Comparison of ENCODE assay signal across 2 cellular contexts in the genomic region with DNA sequence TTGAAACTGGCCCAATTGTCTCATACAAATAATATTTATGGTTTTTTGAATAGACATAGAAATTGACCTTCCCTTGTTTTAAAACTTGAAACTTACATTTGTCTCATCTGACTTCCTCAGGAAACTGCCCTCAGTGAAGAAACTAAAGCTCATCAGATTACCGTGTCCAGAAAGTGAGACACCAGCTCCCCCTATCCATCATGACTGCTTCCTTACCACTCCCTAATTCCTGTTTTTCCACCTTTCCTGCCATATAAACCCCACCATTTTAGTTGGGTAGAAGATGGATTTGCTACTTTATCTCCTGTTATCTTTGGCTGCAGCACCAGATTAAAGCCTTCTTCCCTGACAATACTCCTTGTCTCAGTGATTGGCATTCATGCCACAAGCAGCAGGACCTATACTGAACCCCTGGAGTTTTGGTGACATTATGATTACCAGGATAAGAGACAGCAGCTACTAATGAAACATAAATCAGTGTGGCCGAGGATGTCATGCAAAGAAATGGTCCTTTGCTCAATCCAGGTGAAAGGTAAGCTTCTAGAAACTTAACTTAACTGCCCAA.
TF ChIP-seq lines count a peak whose summit lies in the region.

No MANE protein-coding gene starts in this region.

TF ChIP-seq in HCT116, 20 proteins besides CTCF, POLR2A, EP300 and RAD21:
- TF ChIP-seq, protein P1, sequence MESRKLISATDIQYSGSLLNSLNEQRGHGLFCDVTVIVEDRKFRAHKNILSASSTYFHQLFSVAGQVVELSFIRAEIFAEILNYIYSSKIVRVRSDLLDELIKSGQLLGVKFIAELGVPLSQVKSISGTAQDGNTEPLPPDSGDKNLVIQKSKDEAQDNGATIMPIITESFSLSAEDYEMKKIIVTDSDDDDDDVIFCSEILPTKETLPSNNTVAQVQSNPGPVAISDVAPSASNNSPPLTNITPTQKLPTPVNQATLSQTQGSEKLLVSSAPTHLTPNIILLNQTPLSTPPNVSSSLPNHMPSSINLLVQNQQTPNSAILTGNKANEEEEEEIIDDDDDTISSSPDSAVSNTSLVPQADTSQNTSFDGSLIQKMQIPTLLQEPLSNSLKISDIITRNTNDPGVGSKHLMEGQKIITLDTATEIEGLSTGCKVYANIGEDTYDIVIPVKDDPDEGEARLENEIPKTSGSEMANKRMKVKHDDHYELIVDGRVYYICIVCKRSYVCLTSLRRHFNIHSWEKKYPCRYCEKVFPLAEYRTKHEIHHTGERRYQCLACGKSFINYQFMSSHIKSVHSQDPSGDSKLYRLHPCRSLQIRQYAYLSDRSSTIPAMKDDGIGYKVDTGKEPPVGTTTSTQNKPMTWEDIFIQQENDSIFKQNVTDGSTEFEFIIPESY (IDR thresholded peaks at IDR 0.05; ENCODE audit: extremely low read depth, insufficient replicate concordance, low read length), result no peak
- no peak for TF ChIP-seq CBX3 (IDR thresholded peaks at IDR 0.05; ENCODE audit: low read depth)
- TF ChIP-seq SRF (IDR thresholded peaks at IDR 0.05; ENCODE audit: low read depth), result no peak
- TF ChIP-seq FOSL1 (IDR thresholded peaks at IDR 0.05; ENCODE audit: low read depth), result no peak
- no peak for TF ChIP-seq ZNF274 (IDR thresholded peaks at IDR 0.05; ENCODE audit: low read depth, low read length)
- no peak for TF ChIP-seq EGR1 (IDR thresholded peaks at IDR 0.05; ENCODE audit: low read depth)
- TF ChIP-seq EZH2 (IDR thresholded peaks at IDR 0.05), result no peak
- TF ChIP-seq CEBPB (IDR thresholded peaks at IDR 0.05; ENCODE audit: low read depth), result no peak
- no peak for TF ChIP-seq EZH2phosphoT487 (IDR thresholded peaks at IDR 0.05; ENCODE audit: borderline replicate concordance)
- no peak for TF ChIP-seq SP1 (IDR thresholded peaks at IDR 0.05; ENCODE audit: low read depth)
- TF ChIP-seq ZFX (IDR thresholded peaks at IDR 0.05), result no peak
- TF ChIP-seq YY1 (IDR thresholded peaks at IDR 0.05; ENCODE audit: extremely low read depth, insufficient replicate concordance, low read depth, low read length), result no peak
- TF ChIP-seq, protein P2, sequence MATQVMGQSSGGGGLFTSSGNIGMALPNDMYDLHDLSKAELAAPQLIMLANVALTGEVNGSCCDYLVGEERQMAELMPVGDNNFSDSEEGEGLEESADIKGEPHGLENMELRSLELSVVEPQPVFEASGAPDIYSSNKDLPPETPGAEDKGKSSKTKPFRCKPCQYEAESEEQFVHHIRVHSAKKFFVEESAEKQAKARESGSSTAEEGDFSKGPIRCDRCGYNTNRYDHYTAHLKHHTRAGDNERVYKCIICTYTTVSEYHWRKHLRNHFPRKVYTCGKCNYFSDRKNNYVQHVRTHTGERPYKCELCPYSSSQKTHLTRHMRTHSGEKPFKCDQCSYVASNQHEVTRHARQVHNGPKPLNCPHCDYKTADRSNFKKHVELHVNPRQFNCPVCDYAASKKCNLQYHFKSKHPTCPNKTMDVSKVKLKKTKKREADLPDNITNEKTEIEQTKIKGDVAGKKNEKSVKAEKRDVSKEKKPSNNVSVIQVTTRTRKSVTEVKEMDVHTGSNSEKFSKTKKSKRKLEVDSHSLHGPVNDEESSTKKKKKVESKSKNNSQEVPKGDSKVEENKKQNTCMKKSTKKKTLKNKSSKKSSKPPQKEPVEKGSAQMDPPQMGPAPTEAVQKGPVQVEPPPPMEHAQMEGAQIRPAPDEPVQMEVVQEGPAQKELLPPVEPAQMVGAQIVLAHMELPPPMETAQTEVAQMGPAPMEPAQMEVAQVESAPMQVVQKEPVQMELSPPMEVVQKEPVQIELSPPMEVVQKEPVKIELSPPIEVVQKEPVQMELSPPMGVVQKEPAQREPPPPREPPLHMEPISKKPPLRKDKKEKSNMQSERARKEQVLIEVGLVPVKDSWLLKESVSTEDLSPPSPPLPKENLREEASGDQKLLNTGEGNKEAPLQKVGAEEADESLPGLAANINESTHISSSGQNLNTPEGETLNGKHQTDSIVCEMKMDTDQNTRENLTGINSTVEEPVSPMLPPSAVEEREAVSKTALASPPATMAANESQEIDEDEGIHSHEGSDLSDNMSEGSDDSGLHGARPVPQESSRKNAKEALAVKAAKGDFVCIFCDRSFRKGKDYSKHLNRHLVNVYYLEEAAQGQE (IDR thresholded peaks at IDR 0.05; ENCODE audit: low read depth), result no peak
- no peak for TF ChIP-seq POLR2AphosphoS5 (IDR thresholded peaks at IDR 0.05; ENCODE audit: low read depth, low read length)
TF ChIP-seq in HCT116: peak in this region for 0.

TF ChIP-seq in WTC11, 78 proteins besides CTCF, POLR2A, EP300 and RAD21 (continued from another document):
- TF ChIP-seq ZNF671 (CRISPR knock-in tag; IDR thresholded peaks at IDR 0.05) (no peak), TP53 (CRISPR knock-in tag; IDR thresholded peaks at IDR 0.05) (no peak), NR2C2 (CRISPR knock-in tag; IDR thresholded peaks at IDR 0.05) (no peak), ZNF232 (CRISPR knock-in tag; IDR thresholded peaks at IDR 0.05) (no peak), SMAD3 (CRISPR knock-in tag; IDR thresholded peaks at IDR 0.05; ENCODE audit: borderline replicate concordance) (no peak), FOXK1 (CRISPR knock-in tag; IDR thresholded peaks at IDR 0.05) (no peak), TEAD4 (CRISPR knock-in tag; IDR thresholded peaks at IDR 0.05) (no peak), TEAD1 (CRISPR knock-in tag; IDR thresholded peaks at IDR 0.05) (no peak), FOXP1 (CRISPR knock-in tag; IDR thresholded peaks at IDR 0.05; ENCODE audit: borderline replicate concordance) (no peak)
- TF ChIP-seq, protein P3, sequence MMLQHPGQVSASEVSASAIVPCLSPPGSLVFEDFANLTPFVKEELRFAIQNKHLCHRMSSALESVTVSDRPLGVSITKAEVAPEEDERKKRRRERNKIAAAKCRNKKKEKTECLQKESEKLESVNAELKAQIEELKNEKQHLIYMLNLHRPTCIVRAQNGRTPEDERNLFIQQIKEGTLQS (CRISPR knock-in tag; conservative IDR thresholded peaks at IDR 0.05), result no peak
